ENCODE assay signal across 33 cellular contexts in the genomic region with DNA sequence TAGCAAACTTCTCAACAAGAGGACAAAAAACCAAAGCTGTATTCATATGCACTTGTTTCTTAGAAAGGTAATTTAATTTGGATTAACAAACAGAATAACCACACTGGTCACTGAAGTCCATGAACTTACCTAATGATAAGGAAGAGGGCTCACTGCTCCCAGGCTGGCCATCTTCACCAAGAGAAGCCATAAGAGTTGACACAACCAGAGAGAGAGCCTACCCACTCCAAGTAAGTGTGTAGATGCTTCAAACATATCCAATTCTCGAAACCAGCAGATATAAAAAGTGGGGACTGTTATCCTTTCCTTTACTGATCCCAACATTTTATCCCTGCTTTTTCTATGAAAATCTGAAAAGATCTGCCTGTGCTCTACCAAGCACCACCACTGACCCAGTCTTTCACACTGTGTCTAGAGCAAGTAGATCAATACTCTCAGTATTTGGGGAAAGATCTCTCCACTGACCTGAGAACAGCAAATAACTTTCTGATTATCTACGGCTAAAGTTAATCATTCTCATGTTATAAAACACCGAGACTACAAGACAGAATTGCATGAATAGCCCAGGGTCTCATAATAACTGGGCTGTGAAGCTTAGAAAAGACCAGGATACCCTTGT.
"Had no signal": no experiment of that assay in that cellular context is flagged by ENCODE, and none has a peak within 500 bp of the region (broad histone marks: within the 10 kb centered on the region; RNA-seq: fewer than 3 reads in every experiment).

No MANE protein-coding gene starts in this region.

- H3K4me3 Mint-ChIP-seq: activated B cell treated with CpG ODN at 0.5 μM for 24 hours; activated CD4-positive, alpha-beta memory T cell treated with anti-CD3 and anti-CD28 coated beads, Interleukin-2, amount 10 ng/mL, durations not matched to agents 7 days and 5 days; activated naive CD4-positive, alpha-beta T cell treated with anti-CD3 and anti-CD28 coated beads for 36 hours; activated naive CD4-positive, alpha-beta T cell treated with anti-CD3 and anti-CD28 coated beads, Interleukin-2, amount 50 U/mL, for 24 hours; activated T-helper 1 cell treated with anti-CD3 and anti-CD28 coated beads, Interleukin-12 subunit alpha, Interleukin-12 subunit beta, Interleukin-2, Interleukin-4 antibody, amounts not matched to agents 30 ng/mL and 10 ng/mL and 1 ng/mL, durations not matched to agents 14 hours and 24 hours and 36 hours; brain; T-helper 17 cell; T-helper 2 cell treated with Interferon-gamma antibody and Interleukin-4, amounts not matched to agents 5 μg/mL and 100 μg/mL, for 36 hours had no signal

- H3K27ac Mint-ChIP-seq: activated B cell treated with CpG ODN at 0.5 μM for 24 hours; activated CD4-positive, alpha-beta memory T cell treated with anti-CD3 and anti-CD28 coated beads, Interleukin-2, amount 10 ng/mL, durations not matched to agents 7 days and 5 days; activated naive CD4-positive, alpha-beta T cell treated with anti-CD3 and anti-CD28 coated beads for 36 hours; activated T-helper 1 cell treated with anti-CD3 and anti-CD28 coated beads, Interleukin-12 subunit alpha, Interleukin-12 subunit beta, Interleukin-2, Interleukin-4 antibody, amounts not matched to agents 30 ng/mL and 10 ng/mL and 1 ng/mL, durations not matched to agents 14 hours and 24 hours and 36 hours; activated T-helper 2 cell treated with anti-CD3 and anti-CD28 coated beads, Interferon-gamma antibody, Interleukin-2, Interleukin-4, amounts not matched to agents 10 μg/mL and 5 μg/mL and 100 μg/mL, durations not matched to agents 14 hours and 24 hours and 36 hours; T-helper 2 cell treated with Interferon-gamma antibody and Interleukin-4, amounts not matched to agents 5 μg/mL and 100 μg/mL, for 36 hours had no signal

- H3K9me3 ChIP-seq: breast epithelium, colonic mucosa, esophagus squamous epithelium, gastroesophageal sphincter, heart right ventricle had no signal

- H3K4me3 ChIP-seq: breast epithelium, cardiac muscle cell, colonic mucosa, esophagus squamous epithelium, gastroesophageal sphincter, heart right ventricle had no signal

- H3K27me3 ChIP-seq: breast epithelium, cardiac muscle cell, colonic mucosa, esophagus squamous epithelium, gastroesophageal sphincter, heart right ventricle had no signal

- H3K4me1 Mint-ChIP-seq: activated B cell treated with CpG ODN at 0.5 μM for 24 hours; activated CD4-positive, alpha-beta memory T cell treated with anti-CD3 and anti-CD28 coated beads, Interleukin-2, amount 10 ng/mL, durations not matched to agents 7 days and 5 days; activated naive CD4-positive, alpha-beta T cell treated with anti-CD3 and anti-CD28 coated beads, Interleukin-2, amount 50 U/mL, for 24 hours; brain had no signal

- H3K9me3 Mint-ChIP-seq: activated B cell treated with CpG ODN at 0.5 μM for 24 hours; activated CD4-positive, alpha-beta memory T cell treated with anti-CD3 and anti-CD28 coated beads, Interleukin-2, amount 10 ng/mL, durations not matched to agents 7 days and 5 days; activated naive CD4-positive, alpha-beta T cell treated with anti-CD3 and anti-CD28 coated beads for 36 hours; activated naive CD4-positive, alpha-beta T cell treated with anti-CD3 and anti-CD28 coated beads, Interleukin-2, amount 50 U/mL, for 24 hours; activated T-helper 1 cell treated with anti-CD3 and anti-CD28 coated beads, Interleukin-12 subunit alpha, Interleukin-12 subunit beta, Interleukin-2, Interleukin-4 antibody, amounts not matched to agents 30 ng/mL and 10 ng/mL and 1 ng/mL, durations not matched to agents 14 hours and 24 hours and 36 hours; activated T-helper 2 cell treated with anti-CD3 and anti-CD28 coated beads, Interferon-gamma antibody, Interleukin-2, Interleukin-4, amounts not matched to agents 10 μg/mL and 5 μg/mL and 100 μg/mL, durations not matched to agents 14 hours and 24 hours and 36 hours; brain; T-helper 2 cell treated with Interferon-gamma antibody and Interleukin-4, amounts not matched to agents 5 μg/mL and 100 μg/mL, for 36 hours had no signal

- H3K27ac ChIP-seq: breast epithelium, cardiac muscle cell, colonic mucosa, epithelial cell of prostate, esophagus squamous epithelium, gastroesophageal sphincter, heart right ventricle, WERI-Rb-1 had no signal

- H3K36me3 ChIP-seq: colonic mucosa had no signal

- H3K27me3 Mint-ChIP-seq: activated B cell treated with CpG ODN at 0.5 μM for 24 hours; activated CD4-positive, alpha-beta memory T cell treated with anti-CD3 and anti-CD28 coated beads, Interleukin-2, amount 10 ng/mL, durations not matched to agents 7 days and 5 days; activated naive CD4-positive, alpha-beta T cell treated with anti-CD3 and anti-CD28 coated beads, Interleukin-2, amount 50 U/mL, for 24 hours; brain; T-helper 17 cell had no signal

- FAIRE-seq: endometrium, endothelial cell of umbilical vein had no signal

- DNase-seq: activated B cell treated with CpG ODN at 0.5 μM for 24 hours; activated CD4-positive, alpha-beta memory T cell treated with anti-CD3 and anti-CD28 coated beads, Interleukin-2, amount 10 ng/mL, durations not matched to agents 7 days and 5 days; activated CD4-positive, alpha-beta T cell treated with anti-CD3 and anti-CD28 coated beads for 48 hours; activated CD8-positive, alpha-beta memory T cell treated with anti-CD3 and anti-CD28 coated beads, Interleukin-2, amount 50 U/mL, for 48 hours; activated effector memory CD4-positive, alpha-beta T cell treated with anti-CD3 and anti-CD28 coated beads, Interleukin-2, amount 50 U/mL, for 16 hours; activated naive CD4-positive, alpha-beta T cell treated with anti-CD3 and anti-CD28 coated beads for 36 hours; activated T-cell treated with anti-CD3 and anti-CD28 coated beads for 4 hours; activated T-cell treated with anti-CD3 and anti-CD28 coated beads, Interleukin-2, amount 50 U/mL, for 48 hours; amniotic stem cell; anterior cingulate cortex; central memory CD4-positive, alpha-beta T cell; cerebellar nuclear complex; colonic mucosa; effector CD8-positive, alpha-beta T cell; esophagus squamous epithelium; foreskin melanocyte; heart right ventricle; T-helper 1 cell; T-helper 17 cell; T1000; WERI-Rb-1 had no signal

- H3K4me1 ChIP-seq: breast epithelium, colonic mucosa, esophagus squamous epithelium, gastroesophageal sphincter, heart right ventricle had no signal

- ATAC-seq: activated CD4-positive, CD25-positive, alpha-beta regulatory T cell treated with anti-CD3 and anti-CD28 coated beads, Interleukin-2, amount 50 U/mL, for 24 hours; gastroesophageal sphincter; heart right ventricle; T-helper 17 cell had no signal
